40 cellular contexts compared by ENCODE assay signal in genomic region chr4:59393780-59394179, GRCh38.
"Had no signal": no experiment of that assay in that cellular context is flagged by ENCODE, and none has a peak within 500 bp of the region (broad histone marks: within the 10 kb centered on the region; RNA-seq: fewer than 3 reads in every experiment).

No MANE protein-coding gene starts in this region.

- ATAC-seq: activated CD4-positive, alpha-beta T cell treated with anti-CD3 and anti-CD28 coated beads for 36 hours; activated CD4-positive, CD25-positive, alpha-beta regulatory T cell treated with anti-CD3 and anti-CD28 coated beads, Interleukin-2, amount 50 U/mL, for 24 hours; activated CD8-positive, alpha-beta memory T cell treated with anti-CD3 and anti-CD28 coated beads, Interleukin-2, amount 10 ng/mL, durations not matched to agents 7 days and 5 days; activated CD8-positive, alpha-beta T cell treated with anti-CD3 and anti-CD28 coated beads, Interleukin-2, amount 10 ng/mL, durations not matched to agents 7 days and 5 days; activated naive CD8-positive, alpha-beta T cell treated with anti-CD3 and anti-CD28 coated beads, Interleukin-2, amount 50 U/mL, for 24 hours; WTC11 had no signal

- H3K27ac Mint-ChIP-seq: activated CD4-positive, alpha-beta memory T cell treated with anti-CD3 and anti-CD28 coated beads, Interleukin-2, amount 10 ng/mL, durations not matched to agents 7 days and 5 days; activated CD4-positive, alpha-beta T cell treated with anti-CD3 and anti-CD28 coated beads for 36 hours; activated CD4-positive, alpha-beta T cell treated with anti-CD3 and anti-CD28 coated beads, Interleukin-2, amount 10 ng/mL, durations not matched to agents 7 days and 5 days; activated CD8-positive, alpha-beta memory T cell treated with anti-CD3 and anti-CD28 coated beads, Interleukin-2, amount 10 ng/mL, durations not matched to agents 7 days and 5 days; activated CD8-positive, alpha-beta T cell treated with anti-CD3 and anti-CD28 coated beads, Interleukin-2, amount 10 ng/mL, durations not matched to agents 7 days and 5 days; activated naive CD4-positive, alpha-beta T cell treated with anti-CD3 and anti-CD28 coated beads, Interleukin-2, amount 10 ng/mL, durations not matched to agents 7 days and 5 days; activated naive CD4-positive, alpha-beta T cell treated with anti-CD3 and anti-CD28 coated beads, Interleukin-2, amount 50 U/mL, for 24 hours; activated naive CD8-positive, alpha-beta T cell; activated naive CD8-positive, alpha-beta T cell treated with anti-CD3 and anti-CD28 coated beads, Interleukin-2, amount 10 ng/mL, durations not matched to agents 7 days and 5 days; activated naive CD8-positive, alpha-beta T cell treated with anti-CD3 and anti-CD28 coated beads, Interleukin-2, amount 50 U/mL, for 24 hours; activated T-cell treated with anti-CD3 and anti-CD28 coated beads, Interleukin-2, amount 50 U/mL, for 24 hours; activated T-helper 2 cell treated with anti-CD3 and anti-CD28 coated beads, Interferon-gamma antibody, Interleukin-2, Interleukin-4, amounts not matched to agents 10 μg/mL and 5 μg/mL and 100 μg/mL, durations not matched to agents 14 hours and 24 hours and 36 hours; brain; T-helper 1 cell treated with Interleukin-12 subunit alpha and Interleukin-12 subunit beta and Interleukin-4 antibody, amounts not matched to agents 30 μg/mL and 1 μg/mL, for 36 hours; T-helper 2 cell treated with Interferon-gamma antibody and Interleukin-4, amounts not matched to agents 5 μg/mL and 100 μg/mL, for 36 hours; WTC11 had no signal

- H3K4me1 ChIP-seq: ascending aorta had no signal

- H3K27me3 Mint-ChIP-seq: activated CD4-positive, alpha-beta memory T cell treated with anti-CD3 and anti-CD28 coated beads, Interleukin-2, amount 10 ng/mL, durations not matched to agents 7 days and 5 days; activated CD4-positive, alpha-beta T cell treated with anti-CD3 and anti-CD28 coated beads for 36 hours; activated CD4-positive, alpha-beta T cell treated with anti-CD3 and anti-CD28 coated beads, Interleukin-2, amount 10 ng/mL, durations not matched to agents 7 days and 5 days; activated CD8-positive, alpha-beta memory T cell treated with anti-CD3 and anti-CD28 coated beads, Interleukin-2, amount 10 ng/mL, durations not matched to agents 7 days and 5 days; activated naive CD4-positive, alpha-beta T cell treated with anti-CD3 and anti-CD28 coated beads, Interleukin-2, amount 10 ng/mL, durations not matched to agents 7 days and 5 days; activated naive CD4-positive, alpha-beta T cell treated with anti-CD3 and anti-CD28 coated beads, Interleukin-2, amount 50 U/mL, for 24 hours; activated naive CD8-positive, alpha-beta T cell; activated naive CD8-positive, alpha-beta T cell treated with anti-CD3 and anti-CD28 coated beads, Interleukin-2, amount 10 ng/mL, durations not matched to agents 7 days and 5 days; activated naive CD8-positive, alpha-beta T cell treated with anti-CD3 and anti-CD28 coated beads, Interleukin-2, amount 50 U/mL, for 24 hours; activated T-cell treated with anti-CD3 and anti-CD28 coated beads, Interleukin-2, amount 50 U/mL, for 24 hours; brain; central memory CD8-positive, alpha-beta T cell had no signal

- FAIRE-seq: bronchial epithelial cell, TTC549 had no signal

- H3K36me3 ChIP-seq: ascending aorta, cardiac muscle cell, WERI-Rb-1 had no signal

- H3K9me3 ChIP-seq: ascending aorta had no signal

- H3K4me1 Mint-ChIP-seq: activated CD4-positive, alpha-beta memory T cell treated with anti-CD3 and anti-CD28 coated beads, Interleukin-2, amount 10 ng/mL, durations not matched to agents 7 days and 5 days; activated CD4-positive, alpha-beta T cell treated with anti-CD3 and anti-CD28 coated beads for 36 hours; activated CD4-positive, alpha-beta T cell treated with anti-CD3 and anti-CD28 coated beads, Interleukin-2, amount 10 ng/mL, durations not matched to agents 7 days and 5 days; activated CD8-positive, alpha-beta memory T cell treated with anti-CD3 and anti-CD28 coated beads, Interleukin-2, amount 10 ng/mL, durations not matched to agents 7 days and 5 days; activated naive CD4-positive, alpha-beta T cell treated with anti-CD3 and anti-CD28 coated beads, Interleukin-2, amount 10 ng/mL, durations not matched to agents 7 days and 5 days; activated naive CD4-positive, alpha-beta T cell treated with anti-CD3 and anti-CD28 coated beads, Interleukin-2, amount 50 U/mL, for 24 hours; activated naive CD8-positive, alpha-beta T cell treated with anti-CD3 and anti-CD28 coated beads, Interleukin-2, amount 10 ng/mL, durations not matched to agents 7 days and 5 days; activated naive CD8-positive, alpha-beta T cell treated with anti-CD3 and anti-CD28 coated beads, Interleukin-2, amount 50 U/mL, for 24 hours; brain; central memory CD8-positive, alpha-beta T cell; WTC11 had no signal

- H3K27me3 ChIP-seq: ascending aorta, cardiac muscle cell had no signal

- H3K4me3 ChIP-seq: ascending aorta, cardiac muscle cell had no signal

- H3K27ac ChIP-seq: ascending aorta, cardiac muscle cell, WERI-Rb-1 had no signal

- H3K4me3 Mint-ChIP-seq: activated CD4-positive, alpha-beta memory T cell treated with anti-CD3 and anti-CD28 coated beads, Interleukin-2, amount 10 ng/mL, durations not matched to agents 7 days and 5 days; activated CD4-positive, alpha-beta T cell treated with anti-CD3 and anti-CD28 coated beads for 36 hours; activated CD4-positive, alpha-beta T cell treated with anti-CD3 and anti-CD28 coated beads, Interleukin-2, amount 10 ng/mL, durations not matched to agents 7 days and 5 days; activated CD8-positive, alpha-beta memory T cell treated with anti-CD3 and anti-CD28 coated beads, Interleukin-2, amount 10 ng/mL, durations not matched to agents 7 days and 5 days; activated CD8-positive, alpha-beta T cell treated with anti-CD3 and anti-CD28 coated beads, Interleukin-2, amount 10 ng/mL, durations not matched to agents 7 days and 5 days; activated naive CD4-positive, alpha-beta T cell treated with anti-CD3 and anti-CD28 coated beads, Interleukin-2, amount 10 ng/mL, durations not matched to agents 7 days and 5 days; activated naive CD4-positive, alpha-beta T cell treated with anti-CD3 and anti-CD28 coated beads, Interleukin-2, amount 50 U/mL, for 24 hours; activated naive CD8-positive, alpha-beta T cell; activated naive CD8-positive, alpha-beta T cell treated with anti-CD3 and anti-CD28 coated beads, Interleukin-2, amount 10 ng/mL, durations not matched to agents 7 days and 5 days; activated naive CD8-positive, alpha-beta T cell treated with anti-CD3 and anti-CD28 coated beads, Interleukin-2, amount 50 U/mL, for 24 hours; activated T-cell treated with anti-CD3 and anti-CD28 coated beads, Interleukin-2, amount 50 U/mL, for 24 hours; brain; central memory CD8-positive, alpha-beta T cell; T-helper 1 cell treated with Interleukin-12 subunit alpha and Interleukin-12 subunit beta and Interleukin-4 antibody, amounts not matched to agents 30 μg/mL and 1 μg/mL, for 36 hours; T-helper 2 cell treated with Interferon-gamma antibody and Interleukin-4, amounts not matched to agents 5 μg/mL and 100 μg/mL, for 36 hours; WTC11 had no signal

- H3K36me3 Mint-ChIP-seq: activated naive CD4-positive, alpha-beta T cell treated with anti-CD3 and anti-CD28 coated beads, Interleukin-2, amount 10 ng/mL, durations not matched to agents 7 days and 5 days; activated naive CD4-positive, alpha-beta T cell treated with anti-CD3 and anti-CD28 coated beads, Interleukin-2, amount 50 U/mL, for 24 hours; activated naive CD8-positive, alpha-beta T cell; activated naive CD8-positive, alpha-beta T cell treated with anti-CD3 and anti-CD28 coated beads, Interleukin-2, amount 10 ng/mL, durations not matched to agents 7 days and 5 days; brain had no signal

- DNase-seq: activated CD4-positive, alpha-beta memory T cell treated with anti-CD3 and anti-CD28 coated beads, Interleukin-2, amount 10 ng/mL, durations not matched to agents 7 days and 5 days; activated CD4-positive, alpha-beta T cell treated with anti-CD3 and anti-CD28 coated beads for 1 hour; activated CD4-positive, alpha-beta T cell treated with anti-CD3 and anti-CD28 coated beads for 36 hours; activated CD4-positive, alpha-beta T cell treated with anti-CD3 and anti-CD28 coated beads for 48 hours; activated CD4-positive, alpha-beta T cell treated with anti-CD3 and anti-CD28 coated beads, Interleukin-2, amount 10 ng/mL, durations not matched to agents 7 days and 5 days; activated CD4-positive, alpha-beta T cell treated with anti-CD3 and anti-CD28 coated beads, Interleukin-2, amount 50 U/mL, for 48 hours; activated CD4-positive, CD25-positive, alpha-beta regulatory T cell; activated CD8-positive, alpha-beta memory T cell treated with anti-CD3 and anti-CD28 coated beads for 24 hours; activated CD8-positive, alpha-beta memory T cell treated with anti-CD3 and anti-CD28 coated beads, Interleukin-2, amount 10 ng/mL, durations not matched to agents 7 days and 5 days; activated CD8-positive, alpha-beta memory T cell treated with anti-CD3 and anti-CD28 coated beads, Interleukin-2, amount 50 U/mL, for 48 hours; activated CD8-positive, alpha-beta T cell treated with anti-CD3 and anti-CD28 coated beads, Interleukin-2, amount 10 ng/mL, durations not matched to agents 7 days and 5 days; activated effector memory CD4-positive, alpha-beta T cell treated with Interleukin-2 at 50 U/mL for 16 hours; activated gamma-delta T cell; activated naive CD4-positive, alpha-beta T cell treated with anti-CD3 and anti-CD28 coated beads, Interleukin-2, amount 10 ng/mL, durations not matched to agents 7 days and 5 days; activated naive CD4-positive, alpha-beta T cell treated with Interleukin-2 at 50 U/mL for 16 hours; activated naive CD8-positive, alpha-beta T cell treated with anti-CD3 and anti-CD28 coated beads, Interleukin-2, amount 10 ng/mL, durations not matched to agents 7 days and 5 days; activated naive CD8-positive, alpha-beta T cell treated with anti-CD3 and anti-CD28 coated beads, Interleukin-2, amount 50 U/mL, for 24 hours; activated T-cell treated with anti-CD3 and anti-CD28 coated beads, Interleukin-2, amount 50 U/mL, for 24 hours; activated T-cell treated with anti-CD3 and anti-CD28 coated beads, Interleukin-2, amount 50 U/mL, for 48 hours; amygdala; anterior cingulate cortex; caudate nucleus; cerebellar nuclear complex; T-helper 1 cell; T-helper 2 cell; T-helper 9 cell; WERI-Rb-1 had no signal
